ENCODE assay signal across 20 cellular contexts in genomic region chr20:44962483-44962882, GRCh38. TPM values are rescaled to one million over a fixed set of nuclear protein-coding genes. Genes with fewer than 3 reads are reported as not detected.
DNase-seq lines count a peak whose midpoint lies in the region; ATAC-seq and TF ChIP-seq lines count a peak whose summit lies in the region.
"Had no signal": no experiment of that assay in that cellular context is flagged by ENCODE, and none has a peak within 500 bp of the region (broad histone marks: within the 10 kb centered on the region; RNA-seq: fewer than 3 reads in every experiment).

No MANE protein-coding gene starts in this region.

- no peak overlapping the region for H3K4me2 ChIP-seq in mesenchymal stem cell (ENCODE audit: low read length, poor library complexity, severe bottlenecking)

- no peak for ATAC-seq in activated T-cell treated with anti-CD3 and anti-CD28 coated beads, Interleukin-2, amount 50 U/mL, for 4 hours
- ATAC-seq in activated naive CD8-positive, alpha-beta T cell treated with anti-CD3 and anti-CD28 coated beads, Interleukin-2, amount 50 U/mL, for 24 hours: no peak
- no peak for ATAC-seq in GM21619 (IDR thresholded peaks at IDR 0.05; ENCODE audit: unreplicated experiment)

- POLR2A ChIA-PET in HEK293 (lab: Yijun Ruan, JAX): no interaction called here

- H3K23ac ChIP-seq in mesenchymal stem cell (ENCODE audit: low read length in 2 of 2): no peak overlapping the region

- H2BK5ac ChIP-seq in mesenchymal stem cell (ENCODE audit: low read depth, low read length, poor library complexity, severe bottlenecking): no peak overlapping the region

- peak overlapping the region; percentile 29 for H3K27ac Mint-ChIP-seq in activated T-cell treated with anti-CD3 and anti-CD28 coated beads, Interleukin-2, amount 50 U/mL, for 24 hours
- H3K27ac Mint-ChIP-seq in activated naive CD8-positive, alpha-beta T cell treated with anti-CD3 and anti-CD28 coated beads, Interleukin-2, amount 50 U/mL, for 24 hours: peak overlapping the region; percentile 78
- H3K27ac Mint-ChIP-seq in neural crest cell (ENCODE audit: unreplicated experiment): no peak overlapping the region

- H2BK12ac ChIP-seq in mesenchymal stem cell (ENCODE audit: low read length in 2 of 2): no peak overlapping the region

- H3K27ac ChIP-seq in HEK293 (ENCODE audit: extremely low read depth, low read depth, low read length) (no peak overlapping the region), mesenchymal stem cell (ENCODE audit: low read length, poor library complexity, severe bottlenecking) (no peak overlapping the region)
- H3K27ac ChIP-seq: HL-60, upper lobe of left lung had no signal

- no peak overlapping the region for H3K4me3 Mint-ChIP-seq in activated T-cell treated with anti-CD3 and anti-CD28 coated beads, Interleukin-2, amount 50 U/mL, for 24 hours
- no peak overlapping the region for H3K4me3 Mint-ChIP-seq in activated T-cell treated with anti-CD3 and anti-CD28 coated beads, Interleukin-2, amount 50 U/mL, for 4 hours
- H3K4me3 Mint-ChIP-seq in activated naive CD8-positive, alpha-beta T cell treated with anti-CD3 and anti-CD28 coated beads, Interleukin-2, amount 50 U/mL, for 24 hours: no peak overlapping the region
- peak overlapping the region; percentile 48 for H3K4me3 Mint-ChIP-seq in neural crest cell
- H3K4me3 Mint-ChIP-seq: activated CD4-positive, alpha-beta T cell treated with anti-CD3 and anti-CD28 coated beads, Interleukin-2, amount 10 ng/mL, durations not matched to agents 7 days and 5 days; T-helper 1 cell treated with Interleukin-12 subunit alpha and Interleukin-12 subunit beta and Interleukin-4 antibody, amounts not matched to agents 30 μg/mL and 1 μg/mL, for 36 hours had no signal

- no peak overlapping the region for H2AK5ac ChIP-seq in mesenchymal stem cell (ENCODE audit: low read length, severe bottlenecking)

- peaks cover 13% of the 10 kb centered on the region for H3K79me1 ChIP-seq in mesenchymal stem cell (replicated peaks; ENCODE audit: low read length, poor library complexity, severe bottlenecking)

- TF ChIP-seq CTCF in HEK293 (tag by site-specific recombination; IDR thresholded peaks at IDR 0.05) (no peak), neural crest cell (conservative IDR thresholded peaks at IDR 0.05) (no peak)

- H3K9me3 ChIP-seq in HEK293 (ENCODE audit: control insufficient read depth, insufficient read depth, low read depth, low read length): no peaks in the 10 kb centered on the region
- H3K9me3 ChIP-seq in mesenchymal stem cell (ENCODE audit: control insufficient read depth, low read length): no peaks in the 10 kb centered on the region
- H3K9me3 ChIP-seq: BE2C, HAP-1, upper lobe of left lung had no signal

- no peak overlapping the region for H3K4ac ChIP-seq in mesenchymal stem cell (ENCODE audit: low read depth in 1 of 2, low read length in 2 of 2)

- H3K18ac ChIP-seq in mesenchymal stem cell (ENCODE audit: low read depth in 1 of 2, low read length in 2 of 2): no peak overlapping the region

- H4K8ac ChIP-seq in mesenchymal stem cell (ENCODE audit: low read length): no peak overlapping the region

- WGBS in mesenchymal stem cell: 100% methylated on average over 3 of the region's 3 CpGs

- CTCF ChIA-PET in HEK293 (lab: Yijun Ruan, JAX): interaction anchor here (0.7 kb wide), 1 partner anchor 133 kb away, joined by 3 read pairs; no protein-coding TSS in a partner anchor

- no peak overlapping the region for H4K91ac ChIP-seq in mesenchymal stem cell (ENCODE audit: low read length)

- no peak overlapping the region for H2BK120ac ChIP-seq in mesenchymal stem cell (ENCODE audit: low read depth, low read length)

- H3K4me3 ChIP-seq in HEK293 (ENCODE audit: low read depth, low read length) (no peak overlapping the region), mesenchymal stem cell (ENCODE audit: insufficient read depth in 1 of 2, low read depth in 1 of 2, low read length in 2 of 2) (no peak overlapping the region)
- H3K4me3 ChIP-seq: HAP-1, upper lobe of left lung had no signal

- no peak overlapping the region for H3K9ac ChIP-seq in mesenchymal stem cell (ENCODE audit: low read length)

- no peak overlapping the region for H2AFZ ChIP-seq in mesenchymal stem cell (ENCODE audit: low read depth, low read length)

- H3K4me1 Mint-ChIP-seq in activated T-cell treated with anti-CD3 and anti-CD28 coated beads, Interleukin-2, amount 50 U/mL, for 24 hours (ENCODE audit: low read depth): peaks cover 68% of the 10 kb centered on the region
- H3K4me1 Mint-ChIP-seq in activated T-cell treated with anti-CD3 and anti-CD28 coated beads, Interleukin-2, amount 50 U/mL, for 4 hours (ENCODE audit: low read depth): peaks cover 63% of the 10 kb centered on the region
- peaks cover 76% of the 10 kb centered on the region for H3K4me1 Mint-ChIP-seq in activated naive CD8-positive, alpha-beta T cell treated with anti-CD3 and anti-CD28 coated beads, Interleukin-2, amount 50 U/mL, for 24 hours
- peaks cover 53% of the 10 kb centered on the region for H3K4me1 Mint-ChIP-seq in neural crest cell

- peaks cover 37% of the 10 kb centered on the region for H3K36me3 Mint-ChIP-seq in activated T-cell treated with anti-CD3 and anti-CD28 coated beads, Interleukin-2, amount 50 U/mL, for 24 hours (ENCODE audit: low read depth)
- H3K36me3 Mint-ChIP-seq in activated T-cell treated with anti-CD3 and anti-CD28 coated beads, Interleukin-2, amount 50 U/mL, for 4 hours (ENCODE audit: insufficient read depth): peaks cover 17% of the 10 kb centered on the region
- H3K36me3 Mint-ChIP-seq in activated naive CD8-positive, alpha-beta T cell treated with anti-CD3 and anti-CD28 coated beads, Interleukin-2, amount 50 U/mL, for 24 hours (ENCODE audit: low read depth): peaks cover 34% of the 10 kb centered on the region
- peaks cover 2% of the 10 kb centered on the region for H3K36me3 Mint-ChIP-seq in neural crest cell (ENCODE audit: low read depth)

- no peaks in the 10 kb centered on the region for H3K9me3 Mint-ChIP-seq in activated T-cell treated with anti-CD3 and anti-CD28 coated beads, Interleukin-2, amount 50 U/mL, for 24 hours
- H3K9me3 Mint-ChIP-seq in activated T-cell treated with anti-CD3 and anti-CD28 coated beads, Interleukin-2, amount 50 U/mL, for 4 hours: no peaks in the 10 kb centered on the region
- H3K9me3 Mint-ChIP-seq in activated naive CD8-positive, alpha-beta T cell treated with anti-CD3 and anti-CD28 coated beads, Interleukin-2, amount 50 U/mL, for 24 hours: no peaks in the 10 kb centered on the region
- H3K9me3 Mint-ChIP-seq in neural crest cell: no peaks in the 10 kb centered on the region
- H3K9me3 Mint-ChIP-seq: T-helper 1 cell treated with Interleukin-12 subunit alpha and Interleukin-12 subunit beta and Interleukin-4 antibody, amounts not matched to agents 30 μg/mL and 1 μg/mL, for 36 hours had no signal

- no peak overlapping the region for H2BK15ac ChIP-seq in mesenchymal stem cell (ENCODE audit: low read depth, poor library complexity, severe bottlenecking)

- no peak for DNase-seq in activated T-cell treated with anti-CD3 and anti-CD28 coated beads, Interleukin-2, amount 50 U/mL, for 24 hours
- no peak for DNase-seq in activated T-cell treated with anti-CD3 and anti-CD28 coated beads, Interleukin-2, amount 50 U/mL, for 4 hours
- no peak for DNase-seq in activated naive CD8-positive, alpha-beta T cell treated with anti-CD3 and anti-CD28 coated beads, Interleukin-2, amount 50 U/mL, for 24 hours
- DNase-seq in neural crest cell (ENCODE audit: low read depth, low spot score) (no peak), HK-2 (ENCODE audit: unreplicated experiment) (no peak), mesenchymal stem cell (no peak)
- DNase-seq: activated CD4-positive, alpha-beta T cell treated with anti-CD3 and anti-CD28 coated beads, Interleukin-2, amount 10 ng/mL, durations not matched to agents 7 days and 5 days; activated gamma-delta T cell; COR-L47; DND-41; NCI-H1105; NCI-H2029; NCI-H69; upper lobe of left lung had no signal

- no peak overlapping the region for H3K14ac ChIP-seq in mesenchymal stem cell (ENCODE audit: low read length in 2 of 2)

- no peaks in the 10 kb centered on the region for H3K27me3 ChIP-seq in mesenchymal stem cell (ENCODE audit: control insufficient read depth in 1 of 2, insufficient read depth in 1 of 2, low read length in 2 of 2)
- H3K27me3 ChIP-seq: BE2C, upper lobe of left lung had no signal

- peaks cover 4% of the 10 kb centered on the region for H3K4me1 ChIP-seq in HEK293 (ENCODE audit: control insufficient read depth, insufficient read depth, low read length)
- H3K4me1 ChIP-seq in mesenchymal stem cell (ENCODE audit: control insufficient read depth, insufficient read depth, low read depth, low read length): peaks cover 6% of the 10 kb centered on the region

- H3K36me3 ChIP-seq in HEK293 (ENCODE audit: control insufficient read depth in 2 of 2, insufficient read depth in 1 of 2, low read length in 2 of 2) (peaks cover 0 to 5% of the 10 kb centered on the region in 2 experiments; a peak in 1 of 3 replicates), mesenchymal stem cell (ENCODE audit: control insufficient read depth in 1 of 2, insufficient read depth in 2 of 2, low read depth in 1 of 2, low read length in 2 of 2) (peaks cover 0 to 6% of the 10 kb centered on the region in 2 experiments)
- H3K36me3 ChIP-seq: upper lobe of left lung had no signal

- no peaks in the 10 kb centered on the region for H3K27me3 Mint-ChIP-seq in activated T-cell treated with anti-CD3 and anti-CD28 coated beads, Interleukin-2, amount 50 U/mL, for 24 hours
- H3K27me3 Mint-ChIP-seq in activated T-cell treated with anti-CD3 and anti-CD28 coated beads, Interleukin-2, amount 50 U/mL, for 4 hours (ENCODE audit: low read depth): no peaks in the 10 kb centered on the region
- H3K27me3 Mint-ChIP-seq in activated naive CD8-positive, alpha-beta T cell treated with anti-CD3 and anti-CD28 coated beads, Interleukin-2, amount 50 U/mL, for 24 hours: no peaks in the 10 kb centered on the region
- H3K27me3 Mint-ChIP-seq in neural crest cell (ENCODE audit: low read depth): no peaks in the 10 kb centered on the region
- H3K27me3 Mint-ChIP-seq: activated CD4-positive, alpha-beta T cell treated with anti-CD3 and anti-CD28 coated beads, Interleukin-2, amount 10 ng/mL, durations not matched to agents 7 days and 5 days had no signal

RNA-seq across cellular contexts. Expression of gene TOMM34, which starts 2.3 kb away (rescaled TPM):
- total RNA-seq in activated T-cell treated with anti-CD3 and anti-CD28 coated beads, Interleukin-2, amount 50 U/mL, for 4 hours: 10 to 100 TPM; 70.8 to 76.6 (median 71.6) TPM
- total RNA-seq in neural crest cell: 39.0 and 39.6 TPM in 2 replicates
- polyA plus RNA-seq in mesenchymal stem cell (2013, experiment 1 of 2): 17.0 TPM
- 17.5 TPM for polyA plus RNA-seq in mesenchymal stem cell (2013, experiment 2 of 2)

RNA-seq across cellular contexts. Expression of gene STK4, which starts 3.8 kb away (rescaled TPM):
- total RNA-seq in activated T-cell treated with anti-CD3 and anti-CD28 coated beads, Interleukin-2, amount 50 U/mL, for 4 hours: 100 to 1,000 TPM; 134 to 157 (median 149) TPM
- 41.2 and 46.4 TPM in 2 replicates for total RNA-seq in neural crest cell
- polyA plus RNA-seq in mesenchymal stem cell (2013, experiment 1 of 2): 13.0 TPM
- 12.5 TPM for polyA plus RNA-seq in mesenchymal stem cell (2013, experiment 2 of 2)

RNA-seq across cellular contexts. Expression of gene PABPC1L, which starts 52.6 kb away (rescaled TPM):
- 10 to 100 TPM; 46.2 to 63.0 (median 50.2) TPM for total RNA-seq in activated T-cell treated with anti-CD3 and anti-CD28 coated beads, Interleukin-2, amount 50 U/mL, for 4 hours
- total RNA-seq in neural crest cell: 75.0 and 78.6 TPM in 2 replicates
- polyA plus RNA-seq in mesenchymal stem cell (2013, experiment 1 of 2): 16.4 TPM
- 13.8 TPM for polyA plus RNA-seq in mesenchymal stem cell (2013, experiment 2 of 2)
